Comparison of ENCODE assay signal across 29 cellular contexts in the genomic region with DNA sequence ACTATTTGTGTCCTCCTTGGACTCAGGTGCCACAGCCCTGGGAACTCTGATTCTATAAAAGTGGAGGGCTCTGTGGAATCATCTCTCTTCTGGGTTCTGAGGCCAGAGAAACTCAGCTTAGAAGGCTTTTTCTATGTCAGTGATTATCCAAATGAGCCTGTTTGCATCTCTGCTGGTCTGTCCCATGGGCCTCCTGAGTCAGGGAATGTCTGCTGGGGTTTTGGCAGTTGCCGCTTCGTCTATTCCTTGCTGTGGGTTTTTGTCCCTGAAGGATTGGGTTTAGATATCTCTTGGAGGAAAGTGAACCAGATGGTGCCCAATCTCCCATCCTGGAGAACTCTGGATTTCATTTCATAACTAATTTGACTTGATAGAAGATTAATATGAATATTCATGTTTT.
"Had no signal": no experiment of that assay in that cellular context is flagged by ENCODE, and none has a peak within 500 bp of the region (broad histone marks: within the 10 kb centered on the region; RNA-seq: fewer than 3 reads in every experiment).

No MANE protein-coding gene starts in this region.

- H3K4me1 ChIP-seq: adrenal gland, foreskin keratinocyte, parathyroid adenoma, psoas muscle, spleen, testis, transverse colon had no signal

- H3K27me3 ChIP-seq: adrenal gland, cardiac muscle cell, foreskin keratinocyte, heart left ventricle, spleen, testis, transverse colon had no signal

- H3K9ac ChIP-seq: parathyroid adenoma had no signal

- DNase-seq: activated CD4-positive, alpha-beta memory T cell treated with anti-CD3 and anti-CD28 coated beads for 36 hours; activated CD4-positive, alpha-beta T cell treated with anti-CD3 and anti-CD28 coated beads, Interleukin-2, amount 10 ng/mL, durations not matched to agents 24 days and 14 days; activated CD4-positive, CD25-positive, alpha-beta regulatory T cell treated with anti-CD3 and anti-CD28 coated beads, Interleukin-2, amount 50 U/mL, for 72 hours; activated CD8-positive, alpha-beta memory T cell treated with anti-CD3 and anti-CD28 coated beads, Interleukin-2, amount 50 U/mL, for 4 hours; activated effector memory CD4-positive, alpha-beta T cell treated with anti-CD3 and anti-CD28 coated beads, Interleukin-2, amount 50 U/mL, for 16 hours; activated naive CD4-positive, alpha-beta T cell treated with anti-CD3 and anti-CD28 coated beads for 36 hours; activated naive CD8-positive, alpha-beta T cell treated with anti-CD3 and anti-CD28 coated beads for 36 hours; activated T-cell treated with anti-CD3 and anti-CD28 coated beads, Interleukin-2, amount 50 U/mL, for 1 hour; adrenal gland; aorta; cerebellar nuclear complex; foreskin keratinocyte; immature natural killer cell; kidney; left colon; naive thymus-derived CD8-positive, alpha-beta T cell; psoas muscle; right cardiac atrium; spleen; stimulated activated CD4-positive, alpha-beta T cell treated with anti-CD3 and anti-CD28 coated beads, Interleukin-2, amount 100 ng/mL, for 48 hours; stimulated activated naive CD4-positive, alpha-beta T cell treated with Interleukin-2 at 50 U/mL for 16 hours; T-helper 17 cell; T1000; testis; transverse colon had no signal

- H2AFZ ChIP-seq: parathyroid adenoma had no signal

- ATAC-seq: foreskin keratinocyte; left colon; naive thymus-derived CD8-positive, alpha-beta T cell; psoas muscle; right cardiac atrium; T-helper 17 cell had no signal

- H3K9me3 ChIP-seq: adrenal gland, heart left ventricle, psoas muscle, spleen, testis, transverse colon had no signal

- H3K27ac ChIP-seq: adrenal gland, cardiac muscle cell, coronary artery, foreskin keratinocyte, heart left ventricle, parathyroid adenoma, psoas muscle, spleen, testis, transverse colon had no signal

- H3K79me2 ChIP-seq: parathyroid adenoma had no signal

- H3K36me3 ChIP-seq: adrenal gland, cardiac muscle cell, heart left ventricle, transverse colon had no signal

- H3K4me3 ChIP-seq: adrenal gland, cardiac muscle cell, coronary artery, heart left ventricle, psoas muscle, spleen, testis, transverse colon had no signal
